ENCODE assay signal across 8 cellular contexts in genomic region chr17:29291163-29291752, GRCh38. TPM values are rescaled to one million over a fixed set of nuclear protein-coding genes. Genes with fewer than 3 reads are reported as not detected.
DNase-seq lines count a peak whose midpoint lies in the region; ATAC-seq and TF ChIP-seq lines count a peak whose summit lies in the region.

No MANE protein-coding gene starts in this region.

- POLR2A ChIA-PET in AG04449 (lab: Yijun Ruan, JAX), result interaction anchor here (1.1 to 2.3 kb wide), 2 partner anchors 10 to 50 kb away, joined by 5 to 11 read pairs; no protein-coding TSS in a partner anchor
- POLR2A ChIA-PET in naive thymus-derived CD4-positive, alpha-beta T cell (lab: Charles Lee), result interaction anchor here (0.9 to 1.7 kb wide), 4 partner anchors 17 to 151 kb away, joined by 3 to 5 read pairs (median 3); no protein-coding TSS in a partner anchor

- intact Hi-C loops in naive thymus-derived CD4-positive, alpha-beta T cell (cut with micrococcal nuclease), result loop anchor here (1.0 to 10.0 kb wide), 11 partner anchors 20 to 629 kb away; partner anchors contain the start of genes ABHD15 (in 1 of the 2), NEK8 (in 1 of the 2), SDF2 (in 1 of the 2) and SUPT6H (in 1 of the 2)

- TF ChIP-seq CTCF in AG04449 (IDR thresholded peaks at IDR 0.05; ENCODE audit: insufficient read depth, low read length, missing control alignments), result peak; percentile 56

- no peak for TF ChIP-seq POLR2A in GM18505 (IDR thresholded peaks at IDR 0.05; ENCODE audit: borderline replicate concordance, extremely low read depth, insufficient read depth, insufficient read length)

- peaks cover 42% of the 10 kb centered on the region for H3K36me3 Mint-ChIP-seq in T-helper 1 cell treated with Interleukin-12 subunit alpha and Interleukin-12 subunit beta and Interleukin-4 antibody, amounts not matched to agents 30 μg/mL and 1 μg/mL, for 36 hours (ENCODE audit: low read depth)
- H3K36me3 Mint-ChIP-seq in naive thymus-derived CD4-positive, alpha-beta T cell, result peaks cover 0 to 44% (median 20%) of the 10 kb centered on the region in 5 donors

- no peaks in the 10 kb centered on the region for H3K9me3 Mint-ChIP-seq in T-helper 1 cell treated with Interleukin-12 subunit alpha and Interleukin-12 subunit beta and Interleukin-4 antibody, amounts not matched to agents 30 μg/mL and 1 μg/mL, for 36 hours
- H3K9me3 Mint-ChIP-seq in naive thymus-derived CD4-positive, alpha-beta T cell, result peaks cover 0 to 7% (median 0%) of the 10 kb centered on the region in 11 donors

- no peaks in the 10 kb centered on the region for H3K27me3 Mint-ChIP-seq in T-helper 1 cell treated with Interleukin-12 subunit alpha and Interleukin-12 subunit beta and Interleukin-4 antibody, amounts not matched to agents 30 μg/mL and 1 μg/mL, for 36 hours (ENCODE audit: low read depth)
- H3K27me3 Mint-ChIP-seq in naive thymus-derived CD4-positive, alpha-beta T cell, result peaks cover 0 to 4% (median 0%) of the 10 kb centered on the region in 5 donors

- H3K4me1 Mint-ChIP-seq in T-helper 1 cell treated with Interleukin-12 subunit alpha and Interleukin-12 subunit beta and Interleukin-4 antibody, amounts not matched to agents 30 μg/mL and 1 μg/mL, for 36 hours (ENCODE audit: low read depth), result peaks cover 48% of the 10 kb centered on the region
- peaks cover 46 to 73% (median 69%) of the 10 kb centered on the region in 7 donors for H3K4me1 Mint-ChIP-seq in naive thymus-derived CD4-positive, alpha-beta T cell

- H3K27me3 ChIP-seq in naive thymus-derived CD4-positive, alpha-beta T cell (ENCODE audit: control insufficient read depth in 2 of 2, insufficient read depth in 2 of 2, low read length in 2 of 2), result no peaks in the 10 kb centered on the region

- H3K4me3 Mint-ChIP-seq in T-helper 1 cell treated with Interleukin-12 subunit alpha and Interleukin-12 subunit beta and Interleukin-4 antibody, amounts not matched to agents 30 μg/mL and 1 μg/mL, for 36 hours, result peak overlapping the region; percentile 88
- H3K4me3 Mint-ChIP-seq in naive thymus-derived CD4-positive, alpha-beta T cell, result peak overlapping the region; percentile 81 to 99 (median 88)

- H3K27ac ChIP-seq in naive thymus-derived CD4-positive, alpha-beta T cell (ENCODE audit: low read depth, low read length), result peak overlapping the region; percentile 90

- peaks cover 42 to 57% of the 10 kb centered on the region in 2 donors for H3K4me1 ChIP-seq in naive thymus-derived CD4-positive, alpha-beta T cell (ENCODE audit: control insufficient read depth in 2 of 2, insufficient read depth in 2 of 2, low read length in 2 of 2)

- no peaks in the 10 kb centered on the region for H3K9me3 ChIP-seq in naive thymus-derived CD4-positive, alpha-beta T cell (ENCODE audit: control insufficient read depth in 2 of 3, low read length in 3 of 3)

- H3K27ac Mint-ChIP-seq in T-helper 1 cell treated with Interleukin-12 subunit alpha and Interleukin-12 subunit beta and Interleukin-4 antibody, amounts not matched to agents 30 μg/mL and 1 μg/mL, for 36 hours, result peak overlapping the region; percentile 80
- peak overlapping the region; percentile 72 to 95 (median 86) for H3K27ac Mint-ChIP-seq in naive thymus-derived CD4-positive, alpha-beta T cell

- peak overlapping the region; percentile 99 for H3K4me3 ChIP-seq in AG04449 (ENCODE audit: low read depth, low read length)
- peak overlapping the region; percentile 79 for H3K4me3 ChIP-seq in naive thymus-derived CD4-positive, alpha-beta T cell (ENCODE audit: low read length)

- DNase-seq in AG04449 (ENCODE audit: low read depth, low spot score), result peak; percentile 17
- peak; percentile 40 for DNase-seq in GM04503 (ENCODE audit: low read depth)
- peak; percentile 43 for DNase-seq in NCI-H146 (lab: John Stamatoyannopoulos, UW)
- DNase-seq in epidermal melanocyte (ENCODE audit: insufficient read length, low spot score), result peak; percentile 71
- peak in 7 of 9 donors; percentile 50 to 73 (median 67) for DNase-seq in naive thymus-derived CD4-positive, alpha-beta T cell

- CTCF ChIA-PET in AG04449 (lab: Yijun Ruan, JAX), result interaction anchor here (0.7 to 6.6 kb wide), 28 partner anchors 8 to 276 kb away, joined by 3 to 62 read pairs (median 6); partner anchors contain the start of gene MYO18A
- CTCF ChIA-PET in naive thymus-derived CD4-positive, alpha-beta T cell (lab: Charles Lee), result interaction anchor here (0.7 to 1.3 kb wide), 8 partner anchors 10 to 537 kb away, joined by 3 to 6 read pairs (median 4); no protein-coding TSS in a partner anchor

- ATAC-seq in naive thymus-derived CD4-positive, alpha-beta T cell, result no peak
- ATAC-seq in GM18505 (IDR thresholded peaks at IDR 0.05; ENCODE audit: unreplicated experiment), result no peak
- ATAC-seq in GM21529 (IDR thresholded peaks at IDR 0.05; ENCODE audit: unreplicated experiment), result no peak

- peaks cover 10 to 33% (median 10%) of the 10 kb centered on the region in 3 experiments for H3K36me3 ChIP-seq in naive thymus-derived CD4-positive, alpha-beta T cell (ENCODE audit: control insufficient read depth in 2 of 3, insufficient read depth in 3 of 3, low read length in 3 of 3)

RNA-seq across cellular contexts. Expression of gene NUFIP2, which starts 2.7 kb away (rescaled TPM):
- total RNA-seq in naive thymus-derived CD4-positive, alpha-beta T cell, result 10 to 100 TPM; 60.4 to 85.3 (median 73.0) TPM
- polyA plus RNA-seq in naive thymus-derived CD4-positive, alpha-beta T cell, result 1 to 10 TPM; 5.3 to 7.5 TPM

RNA-seq across cellular contexts. Expression of gene CRYBA1, which starts 44.6 kb away (rescaled TPM):
- not detected for total RNA-seq in naive thymus-derived CD4-positive, alpha-beta T cell
- not detected for polyA plus RNA-seq in naive thymus-derived CD4-positive, alpha-beta T cell

Comparison
In these comparisons a context has a peak if more than half of its experiments do, and no peak if none do; other contexts are left out.
1. DNase-seq: peak in every context shown above with its lines; median percentile 71 in epidermal melanocyte; 67 in naive thymus-derived CD4-positive, alpha-beta T cell; 43 in NCI-H146; 40 in GM04503; 17 in AG04449.